Comparison of ENCODE assay signal across 22 cellular contexts in the genomic region with DNA sequence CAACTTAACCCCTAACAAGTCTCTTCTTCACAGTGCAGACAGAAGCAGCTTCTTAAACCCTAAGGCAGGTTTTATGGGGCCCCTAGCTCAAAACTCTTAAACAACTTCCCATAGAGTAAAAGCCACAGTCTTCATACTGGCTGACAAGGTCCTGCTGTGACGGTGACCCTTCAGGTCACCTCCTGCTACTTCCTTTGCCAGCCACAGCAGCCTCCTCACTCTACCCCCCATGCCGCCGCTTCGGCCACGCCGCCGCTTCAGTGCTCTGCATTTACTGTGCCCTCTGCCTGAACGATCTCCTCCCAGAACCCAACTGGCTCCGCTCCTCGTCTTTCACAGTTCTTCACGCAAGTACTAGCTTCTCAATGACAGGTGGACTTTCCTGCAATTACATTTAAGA. TPM values are rescaled to one million over a fixed set of nuclear protein-coding genes. Genes with fewer than 3 reads are reported as not detected.
DNase-seq lines count a peak whose midpoint lies in the region; ATAC-seq lines count a peak whose summit lies in the region.
"Had no signal": no experiment of that assay in that cellular context is flagged by ENCODE, and none has a peak within 500 bp of the region (broad histone marks: within the 10 kb centered on the region; RNA-seq: fewer than 3 reads in every experiment).

No MANE protein-coding gene starts in this region.

- H3K27ac Mint-ChIP-seq in activated T-cell treated with anti-CD3 and anti-CD28 coated beads, Interleukin-2, amount 50 U/mL, for 24 hours: peak overlapping the region; percentile 42
- H3K27ac Mint-ChIP-seq in activated T-helper 17 cell treated with anti-CD3 and anti-CD28 coated beads, Interleukin-2, amount 50 U/mL, for 72 hours: peak overlapping the region; percentile 55
- H3K27ac Mint-ChIP-seq in memory B cell: peak overlapping the region; percentile 61
- peak overlapping the region; percentile 58 for H3K27ac Mint-ChIP-seq in stimulated activated effector memory CD8-positive, alpha-beta T cell treated with anti-CD3 and anti-CD28 coated beads, Interleukin-12 subunit alpha, Interleukin-12 subunit beta, amount 100 ng/mL, for 72 hours

- no peaks in the 10 kb centered on the region for H3K27me3 Mint-ChIP-seq in activated T-cell treated with anti-CD3 and anti-CD28 coated beads, Interleukin-2, amount 50 U/mL, for 24 hours
- no peaks in the 10 kb centered on the region for H3K27me3 Mint-ChIP-seq in activated T-helper 17 cell treated with anti-CD3 and anti-CD28 coated beads, Interleukin-2, amount 50 U/mL, for 72 hours
- no peaks in the 10 kb centered on the region for H3K27me3 Mint-ChIP-seq in memory B cell

- no peak overlapping the region for H3K4me3 Mint-ChIP-seq in activated T-cell treated with anti-CD3 and anti-CD28 coated beads, Interleukin-2, amount 50 U/mL, for 24 hours
- H3K4me3 Mint-ChIP-seq in activated T-helper 17 cell treated with anti-CD3 and anti-CD28 coated beads, Interleukin-2, amount 50 U/mL, for 72 hours: no peak overlapping the region
- no peak overlapping the region for H3K4me3 Mint-ChIP-seq in memory B cell
- H3K4me3 Mint-ChIP-seq in stimulated activated effector memory CD8-positive, alpha-beta T cell treated with anti-CD3 and anti-CD28 coated beads, Interleukin-12 subunit alpha, Interleukin-12 subunit beta, amount 100 ng/mL, for 72 hours: no peak overlapping the region

- ATAC-seq in activated T-helper 17 cell treated with anti-CD3 and anti-CD28 coated beads, Interleukin-2, amount 50 U/mL, for 72 hours (replicated peaks): no peak
- ATAC-seq in memory B cell (ENCODE audit: low read depth): no peak
- ATAC-seq in stimulated activated effector memory CD8-positive, alpha-beta T cell treated with anti-CD3 and anti-CD28 coated beads, Interleukin-12 subunit alpha, Interleukin-12 subunit beta, amount 100 ng/mL, for 72 hours: no peak
- no peak for ATAC-seq in GM18511 (IDR thresholded peaks at IDR 0.05; ENCODE audit: unreplicated experiment)
- ATAC-seq: A549, left colon, SK-N-SH treated with all-trans-retinoic acid at 6 μM for 48 hours had no signal

- no peak for DNase-seq in activated T-cell treated with anti-CD3 and anti-CD28 coated beads, Interleukin-2, amount 50 U/mL, for 24 hours
- no peak for DNase-seq in activated T-cell treated with anti-CD3 and anti-CD28 coated beads, Interleukin-2, amount 50 U/mL, for 48 hours
- DNase-seq in memory B cell (ENCODE audit: low spot score in 2 of 2) (no peak), anterior cingulate cortex (lab: John Stamatoyannopoulos, UW) (no peak)
- DNase-seq in stimulated activated effector memory CD8-positive, alpha-beta T cell treated with anti-CD3 and anti-CD28 coated beads, Interleukin-12 subunit alpha, Interleukin-12 subunit beta, amount 100 ng/mL, for 72 hours (ENCODE audit: low spot score in 2 of 2): no peak
- DNase-seq in effector CD4-positive, alpha-beta T cell: no peak
- DNase-seq: activated CD4-positive, CD25-positive, alpha-beta regulatory T cell treated with anti-CD3 and anti-CD28 coated beads, Interleukin-2, amount 50 U/mL, for 72 hours; activated gamma-delta T cell treated with Interleukin-2 at 50 U/mL for 16 hours; glutamatergic neuron; left colon; midbrain; NCI-H1417 treated with DMSO at 0.1 percent for 48 hours; NCI-H2171 treated with DMSO at 0.1 percent for 48 hours; NCI-H69; nucleus accumbens; RPMI8226; stimulated activated CD4-positive, alpha-beta T cell treated with anti-CD3 and anti-CD28 coated beads, Interleukin-12 subunit alpha, Interleukin-12 subunit beta, amount 100 ng/mL, for 4 hours; substantia nigra had no signal

- peaks cover 24% of the 10 kb centered on the region for H3K4me1 Mint-ChIP-seq in activated T-cell treated with anti-CD3 and anti-CD28 coated beads, Interleukin-2, amount 50 U/mL, for 24 hours (ENCODE audit: low read depth)
- peaks cover 10% of the 10 kb centered on the region for H3K4me1 Mint-ChIP-seq in activated T-helper 17 cell treated with anti-CD3 and anti-CD28 coated beads, Interleukin-2, amount 50 U/mL, for 72 hours
- H3K4me1 Mint-ChIP-seq in memory B cell: peaks cover 22% of the 10 kb centered on the region
- H3K4me1 Mint-ChIP-seq in stimulated activated effector memory CD8-positive, alpha-beta T cell treated with anti-CD3 and anti-CD28 coated beads, Interleukin-12 subunit alpha, Interleukin-12 subunit beta, amount 100 ng/mL, for 72 hours: peaks cover 35% of the 10 kb centered on the region

- H3K9me3 Mint-ChIP-seq in activated T-cell treated with anti-CD3 and anti-CD28 coated beads, Interleukin-2, amount 50 U/mL, for 24 hours: no peaks in the 10 kb centered on the region
- H3K9me3 Mint-ChIP-seq in activated T-helper 17 cell treated with anti-CD3 and anti-CD28 coated beads, Interleukin-2, amount 50 U/mL, for 72 hours: no peaks in the 10 kb centered on the region
- no peaks in the 10 kb centered on the region for H3K9me3 Mint-ChIP-seq in memory B cell
- H3K9me3 Mint-ChIP-seq in stimulated activated effector memory CD8-positive, alpha-beta T cell treated with anti-CD3 and anti-CD28 coated beads, Interleukin-12 subunit alpha, Interleukin-12 subunit beta, amount 100 ng/mL, for 72 hours: no peaks in the 10 kb centered on the region

- H3K36me3 Mint-ChIP-seq in activated T-cell treated with anti-CD3 and anti-CD28 coated beads, Interleukin-2, amount 50 U/mL, for 24 hours (ENCODE audit: low read depth): peaks cover 71% of the 10 kb centered on the region
- H3K36me3 Mint-ChIP-seq in activated T-helper 17 cell treated with anti-CD3 and anti-CD28 coated beads, Interleukin-2, amount 50 U/mL, for 72 hours (ENCODE audit: low read depth): peaks cover 63% of the 10 kb centered on the region
- H3K36me3 Mint-ChIP-seq in memory B cell: peaks cover 35% of the 10 kb centered on the region
- peaks cover 53% of the 10 kb centered on the region for H3K36me3 Mint-ChIP-seq in stimulated activated effector memory CD8-positive, alpha-beta T cell treated with anti-CD3 and anti-CD28 coated beads, Interleukin-12 subunit alpha, Interleukin-12 subunit beta, amount 100 ng/mL, for 72 hours

RNA-seq across cellular contexts. Expression of a gene that starts 45.5 kb away (rescaled TPM):
- total RNA-seq in activated T-helper 17 cell treated with anti-CD3 and anti-CD28 coated beads, Interleukin-2, amount 50 U/mL, for 72 hours: 10 to 100 TPM; 13.2 to 16.2 TPM
